Comparison of ENCODE assay signal across 19 cellular contexts in genomic region chr3:168545591-168545990, GRCh38.
DNase-seq lines count a peak whose midpoint lies in the region; ATAC-seq and TF ChIP-seq lines count a peak whose summit lies in the region.
"Had no signal": no experiment of that assay in that cellular context is flagged by ENCODE, and none has a peak within 500 bp of the region (broad histone marks: within the 10 kb centered on the region; RNA-seq: fewer than 3 reads in every experiment).

No MANE protein-coding gene starts in this region.

- TF ChIP-seq CTCF in PC-3 (conservative IDR thresholded peaks at IDR 0.05; ENCODE audit: low read depth, low read length) (no peak), fibroblast of pulmonary artery (IDR thresholded peaks at IDR 0.05; ENCODE audit: low read length, missing control alignments) (no peak)

- no peak overlapping the region for H3K9ac ChIP-seq in PC-3 (ENCODE audit: low read length)

- no peaks in the 10 kb centered on the region for H3K79me2 ChIP-seq in PC-3 (ENCODE audit: low read length)

- peak; percentile 83 for ATAC-seq in PC-3
- ATAC-seq in GM19395 (IDR thresholded peaks at IDR 0.05; ENCODE audit: unreplicated experiment): no peak
- ATAC-seq: lower lobe of right lung; natural killer cell treated with Interleukin-12 subunit alpha and Interleukin-12 subunit beta and Interleukin-15 and Interleukin-18, amount 100 ng/mL, for 72 hours had no signal

- no peak overlapping the region for H2AFZ ChIP-seq in PC-3 (ENCODE audit: low read length)

- no peaks in the 10 kb centered on the region for H3K4me1 ChIP-seq in PC-3 (ENCODE audit: insufficient read depth, low read length)
- H3K4me1 ChIP-seq: lower lobe of right lung, tibial nerve had no signal

- H3K36me3 ChIP-seq in PC-3 (ENCODE audit: low read depth, low read length): no peaks in the 10 kb centered on the region
- H3K36me3 ChIP-seq: lower lobe of right lung, tibial nerve had no signal

- no peak overlapping the region for H3K27ac ChIP-seq in PC-3 (ENCODE audit: low read length)
- H3K27ac ChIP-seq: epithelial cell of prostate, lower lobe of right lung, tibial nerve had no signal

- H3K9me3 ChIP-seq in PC-3 (ENCODE audit: low read length): no peaks in the 10 kb centered on the region
- H3K9me3 ChIP-seq: lower lobe of right lung, tibial nerve had no signal

- POLR2A ChIA-PET in PC-3 (lab: Charles Lee; ENCODE audit: unreplicated experiment): no interaction called here

- BruUV-seq in PC-3 (replicated peaks; lab: Mats Ljungman, UMichigan): no TSS peak

- no peaks in the 10 kb centered on the region for H3F3A ChIP-seq in PC-3 (ENCODE audit: low read length, unreplicated experiment)

- H4K20me1 ChIP-seq in PC-3 (ENCODE audit: low read length): no peaks in the 10 kb centered on the region

- H3K4me2 ChIP-seq in PC-3 (ENCODE audit: low read length): no peak overlapping the region

- H3K4me3 ChIP-seq in PC-3 (ENCODE audit: low read length) (no peak overlapping the region), fibroblast of pulmonary artery (replicated peaks; ENCODE audit: low read depth, low read length) (no peak overlapping the region)
- H3K4me3 ChIP-seq: lower lobe of right lung, tibial nerve had no signal

- peak; percentile 4 for DNase-seq in Daoy (ENCODE audit: low read depth)
- DNase-seq in PC-3: no peak
- DNase-seq in fibroblast of pulmonary artery (ENCODE audit: low read depth): peak; percentile 27
- peak; percentile 15 for DNase-seq in medulla oblongata (ENCODE audit: extremely low spot score)
- DNase-seq in kidney glomerular epithelial cell (lab: John Stamatoyannopoulos, UW): no peak
- DNase-seq in activated CD8-positive, alpha-beta memory T cell treated with anti-CD3 and anti-CD28 coated beads for 24 hours: no peak
- DNase-seq in effector CD8-positive, alpha-beta T cell (lab: John Stamatoyannopoulos, UW): no peak
- DNase-seq: activated CD4-positive, alpha-beta T cell treated with anti-CD3 and anti-CD28 coated beads for 4 hours; activated T-cell treated with anti-CD3 and anti-CD28 coated beads for 4 hours; cerebellar nuclear complex; COR-L47; GDM1; lower lobe of right lung; MM.1S; stimulated activated CD4-positive, alpha-beta T cell treated with anti-CD3 and anti-CD28 coated beads, Interleukin-4, amount 100 ng/mL, for 24 hours had no signal

- no peaks in the 10 kb centered on the region for H3K9me2 ChIP-seq in PC-3 (replicated peaks; ENCODE audit: low read length)

- H3K27me3 ChIP-seq in PC-3 (ENCODE audit: low read length): no peaks in the 10 kb centered on the region
- H3K27me3 ChIP-seq: tibial nerve had no signal

- CTCF ChIA-PET in PC-3 (lab: Charles Lee): interaction anchor here (0.6 kb wide), 1 partner anchor 304 kb away, joined by 7 read pairs; no protein-coding TSS in a partner anchor

- intact Hi-C loops in PC-3 (cut with micrococcal nuclease): no loop called here

Comparison
In these comparisons a context has a peak if more than half of its experiments do, and no peak if none do; other contexts are left out.
1. DNase-seq: peak in Daoy (single experiment), fibroblast of pulmonary artery (single experiment) and medulla oblongata (single experiment); none in PC-3 (single experiment), kidney glomerular epithelial cell (single experiment), activated CD8-positive, alpha-beta memory T cell treated with anti-CD3 and anti-CD28 coated beads for 24 hours (single experiment) and effector CD8-positive, alpha-beta T cell (single experiment).